8 cellular contexts compared by ENCODE assay signal in the genomic region with DNA sequence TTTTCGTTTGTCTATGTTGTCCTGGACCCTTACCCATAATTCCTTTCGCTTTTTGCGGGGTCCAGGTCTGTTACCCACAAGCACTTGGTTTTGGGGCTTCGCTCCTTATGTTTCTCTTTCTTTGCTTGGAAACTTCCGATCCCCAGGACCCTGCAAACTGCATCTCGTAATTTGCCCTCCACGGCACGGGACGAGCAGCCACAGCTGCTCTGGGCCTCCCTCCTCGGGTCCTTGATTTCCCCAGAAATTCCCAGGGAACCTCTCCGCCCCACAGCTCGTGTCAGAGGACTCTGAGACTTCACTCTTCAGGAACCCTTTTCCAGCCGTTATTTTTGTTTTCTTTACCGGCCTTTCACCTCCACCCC. TPM values are rescaled to one million over a fixed set of nuclear protein-coding genes. Genes with fewer than 3 reads are reported as not detected.
DNase-seq lines count a peak whose midpoint lies in the region; ATAC-seq, FAIRE-seq and TF ChIP-seq lines count a peak whose summit lies in the region.

No MANE protein-coding gene starts in this region.

- no peak for DNase-seq in GM19239 (ENCODE audit: insufficient read length, low spot score)
- no peak for DNase-seq in T-helper 17 cell
- no peak for DNase-seq in foreskin keratinocyte
- no peak for DNase-seq in skeletal muscle cell (ENCODE audit: low read depth)
- DNase-seq in effector CD8-positive, alpha-beta T cell (lab: John Stamatoyannopoulos, UW), result no peak
- no peak for DNase-seq in AG20443 (ENCODE audit: low spot score)

- peak overlapping the region; percentile 96 for H3K4me3 Mint-ChIP-seq in T-helper 17 cell

- H3K27ac ChIP-seq in foreskin keratinocyte, result peak overlapping the region; percentile 87

- H3K4me1 ChIP-seq in foreskin keratinocyte, result peaks cover 8% of the 10 kb centered on the region

- FAIRE-seq in GM19239 (lab: Jason Lieb, UNC), result peak; percentile 80

- peak overlapping the region; percentile 96 for H3K4me3 ChIP-seq in skeletal muscle cell (ENCODE audit: low read depth, low read length)

- H3K36me3 Mint-ChIP-seq in T-helper 17 cell (ENCODE audit: low read depth), result peaks cover 9% of the 10 kb centered on the region

- TF ChIP-seq CTCF in foreskin keratinocyte (conservative IDR thresholded peaks at IDR 0.05), result no peak

- ATAC-seq in T-helper 17 cell, result no peak
- ATAC-seq in foreskin keratinocyte, result no peak
- ATAC-seq in HG02884 (IDR thresholded peaks at IDR 0.05; ENCODE audit: unreplicated experiment), result no peak
- no peak for ATAC-seq in GM18520 (IDR thresholded peaks at IDR 0.05; ENCODE audit: unreplicated experiment)

- no peaks in the 10 kb centered on the region for H3K27me3 ChIP-seq in foreskin keratinocyte

- peaks cover 4% of the 10 kb centered on the region for H3K27me3 Mint-ChIP-seq in T-helper 17 cell

- H3K27ac Mint-ChIP-seq in T-helper 17 cell, result peak overlapping the region; percentile 97

- H3K9me3 ChIP-seq in T-helper 17 cell (ENCODE audit: control insufficient read depth, low read length, poor library complexity, severe bottlenecking), result no peaks in the 10 kb centered on the region

- H3K4me1 Mint-ChIP-seq in T-helper 17 cell, result peaks cover 32% of the 10 kb centered on the region

RNA-seq across cellular contexts. Expression of a gene that starts 0.6 kb away (rescaled TPM):
- total RNA-seq in T-helper 17 cell (100 to 1,000 TPM; 352 to 394 TPM), foreskin keratinocyte (138 and 160 TPM in 2 replicates)
- 183 and 199 TPM in 2 replicates for polyA plus RNA-seq in foreskin keratinocyte

RNA-seq across cellular contexts. Expression of a gene that starts 13.4 kb away (rescaled TPM):
- total RNA-seq in T-helper 17 cell, result not detected
- not detected in 2 replicates for total RNA-seq in foreskin keratinocyte
- not detected in 2 replicates for polyA plus RNA-seq in foreskin keratinocyte

RNA-seq across cellular contexts. Expression of a gene that starts 21.2 kb away (rescaled TPM):
- total RNA-seq in T-helper 17 cell (not detected), foreskin keratinocyte (10.0 and 11.7 TPM in 2 replicates)
- polyA plus RNA-seq in foreskin keratinocyte, result 15.2 and 17.2 TPM in 2 replicates

RNA-seq across cellular contexts. Expression of a gene that starts 28.3 kb away (rescaled TPM):
- total RNA-seq in T-helper 17 cell (not detected), foreskin keratinocyte (1.1 and 1.8 TPM in 2 replicates)
- 2.0 and 2.5 TPM in 2 replicates for polyA plus RNA-seq in foreskin keratinocyte

RNA-seq across cellular contexts. Expression of a gene that starts 28.3 kb away (rescaled TPM):
- total RNA-seq in T-helper 17 cell (1 to 10 TPM; 4.7 to 5.2 TPM), foreskin keratinocyte (2.4 and 3.0 TPM in 2 replicates)
- 3.8 and 4.3 TPM in 2 replicates for polyA plus RNA-seq in foreskin keratinocyte

Comparison
In these comparisons a context has a peak if more than half of its experiments do, and no peak if none do; other contexts are left out.
1. RNA of a gene that starts 21.2 kb away (total RNA-seq): 10.0 to 11.7 TPM in foreskin keratinocyte; not detected in T-helper 17 cell; every median in the first group is over 10 times any median in the second.